ENCODE assay signal across 1 cellular context in genomic region chr17:50934672-50935200, GRCh38.
TF ChIP-seq lines count a peak whose summit lies in the region.

No MANE protein-coding gene starts in this region.

TF ChIP-seq in K562, 482 proteins besides CTCF, POLR2A, EP300 and RAD21 (continued from another document and continues in another):
- TF ChIP-seq, protein P1, sequence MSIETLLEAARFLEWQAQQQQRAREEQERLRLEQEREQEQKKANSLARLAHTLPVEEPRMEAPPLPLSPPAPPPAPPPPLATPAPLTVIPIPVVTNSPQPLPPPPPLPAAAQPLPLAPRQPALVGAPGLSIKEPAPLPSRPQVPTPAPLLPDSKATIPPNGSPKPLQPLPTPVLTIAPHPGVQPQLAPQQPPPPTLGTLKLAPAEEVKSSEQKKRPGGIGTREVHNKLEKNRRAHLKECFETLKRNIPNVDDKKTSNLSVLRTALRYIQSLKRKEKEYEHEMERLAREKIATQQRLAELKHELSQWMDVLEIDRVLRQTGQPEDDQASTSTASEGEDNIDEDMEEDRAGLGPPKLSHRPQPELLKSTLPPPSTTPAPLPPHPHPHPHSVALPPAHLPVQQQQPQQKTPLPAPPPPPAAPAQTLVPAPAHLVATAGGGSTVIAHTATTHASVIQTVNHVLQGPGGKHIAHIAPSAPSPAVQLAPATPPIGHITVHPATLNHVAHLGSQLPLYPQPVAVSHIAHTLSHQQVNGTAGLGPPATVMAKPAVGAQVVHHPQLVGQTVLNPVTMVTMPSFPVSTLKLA (conservative IDR thresholded peaks at IDR 0.05) = peak; percentile 21 to 42; a peak in 2 of 4 replicates
- no peak for TF ChIP-seq RBFOX2 (IDR thresholded peaks at IDR 0.05; ENCODE audit: low read depth, low read length)
- peak; percentile 55; the same call in 1 of the 2 replicates for TF ChIP-seq ZBTB33 (CRISPR knock-in tag; IDR thresholded peaks at IDR 0.05)
- peak; percentile 45; the same call in 1 of the 2 replicates for TF ChIP-seq ARID1B (IDR thresholded peaks at IDR 0.05)
- TF ChIP-seq LEF1 (IDR thresholded peaks at IDR 0.05) = 0 out of 2 replicates have a peak, but pooled peaks have one; percentile 37
- no peak for TF ChIP-seq GTF2E2 (tag; IDR thresholded peaks at IDR 0.05)
- peak; percentile 52; the same call in 1 of the 2 replicates for TF ChIP-seq CREM (IDR thresholded peaks at IDR 0.05; ENCODE audit: low read depth)
- TF ChIP-seq, protein P2, sequence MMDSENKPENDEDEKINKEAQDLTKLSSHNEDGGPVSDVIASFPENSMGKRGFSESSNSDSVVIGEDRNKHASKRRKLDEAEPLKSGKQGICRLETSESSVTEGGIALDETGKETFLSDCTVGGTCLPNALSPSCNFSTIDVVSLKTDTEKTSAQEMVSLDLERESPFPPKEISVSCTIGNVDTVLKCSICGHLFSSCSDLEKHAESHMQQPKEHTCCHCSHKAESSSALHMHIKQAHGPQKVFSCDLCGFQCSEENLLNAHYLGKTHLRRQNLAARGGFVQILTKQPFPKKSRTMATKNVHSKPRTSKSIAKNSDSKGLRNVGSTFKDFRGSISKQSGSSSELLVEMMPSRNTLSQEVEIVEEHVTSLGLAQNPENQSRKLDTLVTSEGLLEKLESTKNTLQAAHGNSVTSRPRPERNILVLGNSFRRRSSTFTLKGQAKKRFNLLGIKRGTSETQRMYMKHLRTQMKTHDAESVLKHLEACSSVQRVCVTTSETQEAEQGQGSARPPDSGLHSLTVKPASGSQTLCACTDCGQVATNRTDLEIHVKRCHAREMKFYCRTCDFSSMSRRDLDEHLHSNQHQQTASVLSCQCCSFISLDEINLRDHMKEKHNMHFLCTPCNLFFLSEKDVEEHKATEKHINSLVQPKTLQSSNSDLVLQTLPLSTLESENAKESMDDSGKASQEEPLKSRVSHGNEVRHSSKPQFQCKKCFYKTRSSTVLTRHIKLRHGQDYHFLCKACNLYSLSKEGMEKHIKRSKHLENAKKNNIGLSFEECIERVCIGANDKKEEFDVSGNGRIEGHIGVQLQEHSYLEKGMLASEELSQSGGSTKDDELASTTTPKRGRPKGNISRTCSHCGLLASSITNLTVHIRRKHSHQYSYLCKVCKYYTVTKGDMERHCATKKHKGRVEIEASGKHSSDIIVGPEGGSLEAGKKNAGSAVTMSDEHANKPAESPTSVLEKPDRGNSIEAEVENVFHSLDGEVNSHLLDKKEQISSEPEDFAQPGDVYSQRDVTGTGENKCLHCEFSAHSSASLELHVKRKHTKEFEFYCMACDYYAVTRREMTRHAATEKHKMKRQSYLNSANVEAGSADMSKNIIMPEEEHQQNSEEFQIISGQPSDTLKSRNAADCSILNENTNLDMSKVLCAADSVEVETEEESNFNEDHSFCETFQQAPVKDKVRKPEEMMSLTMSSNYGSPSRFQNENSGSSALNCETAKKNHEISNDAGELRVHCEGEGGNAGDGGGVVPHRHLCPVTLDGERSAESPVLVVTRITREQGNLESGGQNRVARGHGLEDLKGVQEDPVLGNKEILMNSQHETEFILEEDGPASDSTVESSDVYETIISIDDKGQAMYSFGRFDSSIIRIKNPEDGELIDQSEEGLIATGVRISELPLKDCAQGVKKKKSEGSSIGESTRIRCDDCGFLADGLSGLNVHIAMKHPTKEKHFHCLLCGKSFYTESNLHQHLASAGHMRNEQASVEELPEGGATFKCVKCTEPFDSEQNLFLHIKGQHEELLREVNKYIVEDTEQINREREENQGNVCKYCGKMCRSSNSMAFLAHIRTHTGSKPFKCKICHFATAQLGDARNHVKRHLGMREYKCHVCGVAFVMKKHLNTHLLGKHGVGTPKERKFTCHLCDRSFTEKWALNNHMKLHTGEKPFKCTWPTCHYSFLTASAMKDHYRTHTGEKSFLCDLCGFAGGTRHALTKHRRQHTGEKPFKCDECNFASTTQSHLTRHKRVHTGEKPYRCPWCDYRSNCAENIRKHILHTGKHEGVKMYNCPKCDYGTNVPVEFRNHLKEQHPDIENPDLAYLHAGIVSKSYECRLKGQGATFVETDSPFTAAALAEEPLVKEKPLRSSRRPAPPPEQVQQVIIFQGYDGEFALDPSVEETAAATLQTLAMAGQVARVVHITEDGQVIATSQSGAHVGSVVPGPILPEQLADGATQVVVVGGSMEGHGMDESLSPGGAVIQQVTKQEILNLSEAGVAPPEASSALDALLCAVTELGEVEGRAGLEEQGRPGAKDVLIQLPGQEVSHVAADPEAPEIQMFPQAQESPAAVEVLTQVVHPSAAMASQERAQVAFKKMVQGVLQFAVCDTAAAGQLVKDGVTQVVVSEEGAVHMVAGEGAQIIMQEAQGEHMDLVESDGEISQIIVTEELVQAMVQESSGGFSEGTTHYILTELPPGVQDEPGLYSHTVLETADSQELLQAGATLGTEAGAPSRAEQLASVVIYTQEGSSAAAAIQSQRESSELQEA (IDR thresholded peaks at IDR 0.05; ENCODE audit: low read depth) = no peak
- TF ChIP-seq XRCC3 (IDR thresholded peaks at IDR 0.05) = no peak
- TF ChIP-seq SREBF2 (CRISPR knock-in tag; IDR thresholded peaks at IDR 0.05) = no peak
- TF ChIP-seq, protein P3, sequence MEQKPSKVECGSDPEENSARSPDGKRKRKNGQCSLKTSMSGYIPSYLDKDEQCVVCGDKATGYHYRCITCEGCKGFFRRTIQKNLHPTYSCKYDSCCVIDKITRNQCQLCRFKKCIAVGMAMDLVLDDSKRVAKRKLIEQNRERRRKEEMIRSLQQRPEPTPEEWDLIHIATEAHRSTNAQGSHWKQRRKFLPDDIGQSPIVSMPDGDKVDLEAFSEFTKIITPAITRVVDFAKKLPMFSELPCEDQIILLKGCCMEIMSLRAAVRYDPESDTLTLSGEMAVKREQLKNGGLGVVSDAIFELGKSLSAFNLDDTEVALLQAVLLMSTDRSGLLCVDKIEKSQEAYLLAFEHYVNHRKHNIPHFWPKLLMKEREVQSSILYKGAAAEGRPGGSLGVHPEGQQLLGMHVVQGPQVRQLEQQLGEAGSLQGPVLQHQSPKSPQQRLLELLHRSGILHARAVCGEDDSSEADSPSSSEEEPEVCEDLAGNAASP (IDR thresholded peaks at IDR 0.05) = no peak
- TF ChIP-seq ZNF24 (IDR thresholded peaks at IDR 0.05) = no peak
- TF ChIP-seq NCOR1 (IDR thresholded peaks at IDR 0.05) = peak; percentile 50; the same call in 1 of the 2 replicates
- no peak for TF ChIP-seq SP2 (IDR thresholded peaks at IDR 0.05; ENCODE audit: extremely low read depth, low read depth, low read length, poor library complexity, severe bottlenecking)
- TF ChIP-seq RFX1 (IDR thresholded peaks at IDR 0.05) = no peak
- TF ChIP-seq, protein P4, sequence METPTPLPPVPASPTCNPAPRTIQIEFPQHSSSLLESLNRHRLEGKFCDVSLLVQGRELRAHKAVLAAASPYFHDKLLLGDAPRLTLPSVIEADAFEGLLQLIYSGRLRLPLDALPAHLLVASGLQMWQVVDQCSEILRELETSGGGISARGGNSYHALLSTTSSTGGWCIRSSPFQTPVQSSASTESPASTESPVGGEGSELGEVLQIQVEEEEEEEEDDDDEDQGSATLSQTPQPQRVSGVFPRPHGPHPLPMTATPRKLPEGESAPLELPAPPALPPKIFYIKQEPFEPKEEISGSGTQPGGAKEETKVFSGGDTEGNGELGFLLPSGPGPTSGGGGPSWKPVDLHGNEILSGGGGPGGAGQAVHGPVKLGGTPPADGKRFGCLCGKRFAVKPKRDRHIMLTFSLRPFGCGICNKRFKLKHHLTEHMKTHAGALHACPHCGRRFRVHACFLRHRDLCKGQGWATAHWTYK (CRISPR knock-in tag; IDR thresholded peaks at IDR 0.05) = no peak
- TF ChIP-seq HSF4 (CRISPR knock-in tag; IDR thresholded peaks at IDR 0.05; ENCODE audit: borderline replicate concordance) = no peak
- TF ChIP-seq SIRT6 (IDR thresholded peaks at IDR 0.05; ENCODE audit: low read depth, low read length) = no peak
- TF ChIP-seq TAF1 (IDR thresholded peaks at IDR 0.05; ENCODE audit: control insufficient read depth, extremely low read depth, insufficient read depth, low read length, severe bottlenecking) = no peak
- TF ChIP-seq MCM3 (IDR thresholded peaks at IDR 0.05) = no peak
- no peak for TF ChIP-seq ETV5 (CRISPR knock-in tag; IDR thresholded peaks at IDR 0.05; ENCODE audit: low read depth)
- TF ChIP-seq IFI16 (CRISPR knock-in tag; IDR thresholded peaks at IDR 0.05) = no peak
- TF ChIP-seq, protein P5, sequence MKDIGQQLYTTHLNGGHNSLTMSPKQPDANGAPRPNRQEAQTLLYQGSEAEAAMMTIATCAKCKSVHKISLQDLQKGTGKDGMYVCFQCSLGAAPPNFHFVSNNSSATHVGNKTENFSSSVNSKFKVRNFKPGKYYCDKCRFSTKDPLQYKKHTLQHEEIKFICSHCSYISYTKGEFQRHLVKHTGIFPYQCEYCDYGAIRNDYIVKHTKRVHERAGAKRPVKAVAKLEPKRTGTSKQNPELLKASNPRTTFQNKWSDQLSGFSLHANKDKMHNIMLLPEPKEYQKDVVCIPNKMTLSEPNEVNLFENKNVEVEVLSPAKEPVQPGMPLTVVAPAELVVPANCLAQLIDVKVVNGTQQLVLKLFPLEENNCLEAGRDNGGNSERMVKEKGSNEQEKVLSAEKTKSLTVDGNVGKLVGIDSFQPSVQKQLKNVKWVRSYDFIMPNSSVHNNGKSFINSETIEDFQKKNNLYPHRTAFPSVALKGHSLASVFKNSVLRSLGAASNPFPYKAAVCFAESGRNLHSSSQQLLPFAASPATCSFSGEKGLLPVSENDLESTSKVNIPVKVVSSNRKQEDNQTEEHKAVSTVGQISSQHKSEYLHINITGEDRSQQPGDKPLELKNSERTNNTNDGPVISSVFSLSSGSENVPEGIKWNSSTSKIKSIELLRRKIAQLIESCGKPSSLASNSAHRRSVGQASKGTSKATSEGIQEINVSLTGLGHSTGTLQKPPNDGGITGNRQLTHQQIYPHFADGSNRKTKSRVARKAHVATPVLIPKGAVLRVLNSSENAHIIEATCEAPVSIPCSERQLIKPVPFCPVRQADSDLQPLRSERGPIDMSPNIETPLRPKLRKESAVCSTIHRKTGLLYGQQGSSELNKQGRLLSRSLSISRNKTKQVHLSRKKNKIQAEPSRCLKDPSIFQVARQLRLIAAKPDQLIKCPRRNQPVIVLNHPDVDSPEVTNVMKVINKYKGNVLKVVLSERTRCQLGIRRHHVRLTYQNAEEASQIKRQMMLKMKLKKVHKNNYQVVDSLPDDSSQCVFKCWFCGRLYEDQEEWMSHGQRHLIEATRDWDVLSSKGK (CRISPR knock-in tag; IDR thresholded peaks at IDR 0.05) = no peak
- TF ChIP-seq OTX1 (CRISPR knock-in tag; IDR thresholded peaks at IDR 0.05) = no peak
- no peak for TF ChIP-seq RHOXF2B (CRISPR knock-in tag; conservative IDR thresholded peaks at IDR 0.05)
- TF ChIP-seq MXI1 (IDR thresholded peaks at IDR 0.05; ENCODE audit: low read depth, low read length) = no peak
- 0 out of 2 replicates have a peak, but pooled peaks have one; percentile 25 for TF ChIP-seq DPF2 (IDR thresholded peaks at IDR 0.05)
- TF ChIP-seq PHTF2 (CRISPR knock-in tag; IDR thresholded peaks at IDR 0.05) = no peak
- TF ChIP-seq, protein P6, sequence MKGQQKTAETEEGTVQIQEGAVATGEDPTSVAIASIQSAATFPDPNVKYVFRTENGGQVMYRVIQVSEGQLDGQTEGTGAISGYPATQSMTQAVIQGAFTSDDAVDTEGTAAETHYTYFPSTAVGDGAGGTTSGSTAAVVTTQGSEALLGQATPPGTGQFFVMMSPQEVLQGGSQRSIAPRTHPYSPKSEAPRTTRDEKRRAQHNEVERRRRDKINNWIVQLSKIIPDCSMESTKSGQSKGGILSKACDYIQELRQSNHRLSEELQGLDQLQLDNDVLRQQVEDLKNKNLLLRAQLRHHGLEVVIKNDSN (CRISPR knock-in tag; IDR thresholded peaks at IDR 0.05) = no peak
